ENCODE assay signal across 1 cellular context in the genomic region with DNA sequence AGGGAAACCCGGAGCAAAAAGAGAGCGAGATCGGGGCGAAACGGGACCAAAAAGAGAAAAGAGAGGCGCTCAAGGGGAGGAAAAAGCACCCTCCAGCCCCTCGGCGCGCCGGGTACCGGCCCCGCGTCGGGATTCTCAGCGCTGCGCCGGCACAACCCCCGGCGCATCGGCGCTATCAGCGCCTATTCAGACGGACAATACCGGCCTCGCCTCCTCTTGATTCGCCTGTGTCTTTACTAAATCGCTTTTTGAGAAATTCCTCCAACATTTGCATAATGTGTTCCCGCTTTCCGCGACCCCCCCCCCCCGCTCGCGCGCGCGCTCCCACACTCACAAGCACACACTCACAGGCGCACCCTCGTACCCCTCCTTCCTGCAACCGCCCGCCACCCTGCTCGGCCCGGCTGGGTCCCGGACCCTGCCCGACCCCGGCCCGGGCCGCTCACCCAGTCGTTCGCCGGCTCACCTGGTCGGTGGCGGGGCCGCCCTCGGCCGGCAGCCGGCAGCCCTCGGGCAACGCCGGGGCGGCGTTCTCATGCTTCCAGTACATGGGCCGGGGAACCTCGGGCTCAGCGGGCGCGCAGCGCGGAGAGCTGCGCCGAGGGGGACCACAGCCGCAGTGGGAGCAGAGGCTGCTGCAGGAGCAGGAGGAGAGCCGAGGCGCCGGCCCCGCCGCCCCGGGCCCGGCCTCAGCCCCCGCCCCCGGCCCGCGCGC.
A peak's percentile ranks its signal among the peaks of the same experiment; 100 is the strongest.
TF ChIP-seq lines count a peak whose summit lies in the region.

No MANE protein-coding gene starts in this region.

TF ChIP-seq in HepG2, 621 proteins besides CTCF, POLR2A, EP300 and RAD21:
- no peak for TF ChIP-seq HMG20B (CRISPR knock-in tag; conservative IDR thresholded peaks at IDR 0.05)
- no peak for TF ChIP-seq NFRKB (IDR thresholded peaks at IDR 0.05)
- TF ChIP-seq HES4 (CRISPR knock-in tag; IDR thresholded peaks at IDR 0.05; ENCODE audit: borderline replicate concordance): no peak
- no peak for TF ChIP-seq ZNF780A (CRISPR knock-in tag; IDR thresholded peaks at IDR 0.05)
- no peak for TF ChIP-seq ZNF382 (CRISPR knock-in tag; IDR thresholded peaks at IDR 0.05; ENCODE audit: borderline replicate concordance)
- TF ChIP-seq, protein P1, sequence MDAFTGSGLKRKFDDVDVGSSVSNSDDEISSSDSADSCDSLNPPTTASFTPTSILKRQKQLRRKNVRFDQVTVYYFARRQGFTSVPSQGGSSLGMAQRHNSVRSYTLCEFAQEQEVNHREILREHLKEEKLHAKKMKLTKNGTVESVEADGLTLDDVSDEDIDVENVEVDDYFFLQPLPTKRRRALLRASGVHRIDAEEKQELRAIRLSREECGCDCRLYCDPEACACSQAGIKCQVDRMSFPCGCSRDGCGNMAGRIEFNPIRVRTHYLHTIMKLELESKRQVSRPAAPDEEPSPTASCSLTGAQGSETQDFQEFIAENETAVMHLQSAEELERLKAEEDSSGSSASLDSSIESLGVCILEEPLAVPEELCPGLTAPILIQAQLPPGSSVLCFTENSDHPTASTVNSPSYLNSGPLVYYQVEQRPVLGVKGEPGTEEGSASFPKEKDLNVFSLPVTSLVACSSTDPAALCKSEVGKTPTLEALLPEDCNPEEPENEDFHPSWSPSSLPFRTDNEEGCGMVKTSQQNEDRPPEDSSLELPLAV (CRISPR knock-in tag; conservative IDR thresholded peaks at IDR 0.05; ENCODE audit: low read depth): no peak
- TF ChIP-seq, protein P2, sequence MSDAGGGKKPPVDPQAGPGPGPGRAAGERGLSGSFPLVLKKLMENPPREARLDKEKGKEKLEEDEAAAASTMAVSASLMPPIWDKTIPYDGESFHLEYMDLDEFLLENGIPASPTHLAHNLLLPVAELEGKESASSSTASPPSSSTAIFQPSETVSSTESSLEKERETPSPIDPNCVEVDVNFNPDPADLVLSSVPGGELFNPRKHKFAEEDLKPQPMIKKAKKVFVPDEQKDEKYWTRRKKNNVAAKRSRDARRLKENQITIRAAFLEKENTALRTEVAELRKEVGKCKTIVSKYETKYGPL (CRISPR knock-in tag; IDR thresholded peaks at IDR 0.05): no peak
- no peak for TF ChIP-seq ZBTB38 (CRISPR knock-in tag; IDR thresholded peaks at IDR 0.05)
- TF ChIP-seq FOXP1 (IDR thresholded peaks at IDR 0.05): no peak
- TF ChIP-seq FOXP1 (CRISPR knock-in tag; IDR thresholded peaks at IDR 0.05): no peak
- no peak for TF ChIP-seq HNRNPH1 (optimal IDR thresholded peaks at IDR 0.05; ENCODE audit: low read depth, low read length)
- TF ChIP-seq EZH2 (conservative IDR thresholded peaks at IDR 0.05; ENCODE audit: low read depth, low read length): peak; percentile 46; the same call in 1 of the 2 replicates
- TF ChIP-seq ATRX (CRISPR knock-in tag; IDR thresholded peaks at IDR 0.05; ENCODE audit: borderline replicate concordance): no peak
- no peak for TF ChIP-seq PHB2 (IDR thresholded peaks at IDR 0.05; ENCODE audit: partially characterized antibody)
- TF ChIP-seq, protein P3, sequence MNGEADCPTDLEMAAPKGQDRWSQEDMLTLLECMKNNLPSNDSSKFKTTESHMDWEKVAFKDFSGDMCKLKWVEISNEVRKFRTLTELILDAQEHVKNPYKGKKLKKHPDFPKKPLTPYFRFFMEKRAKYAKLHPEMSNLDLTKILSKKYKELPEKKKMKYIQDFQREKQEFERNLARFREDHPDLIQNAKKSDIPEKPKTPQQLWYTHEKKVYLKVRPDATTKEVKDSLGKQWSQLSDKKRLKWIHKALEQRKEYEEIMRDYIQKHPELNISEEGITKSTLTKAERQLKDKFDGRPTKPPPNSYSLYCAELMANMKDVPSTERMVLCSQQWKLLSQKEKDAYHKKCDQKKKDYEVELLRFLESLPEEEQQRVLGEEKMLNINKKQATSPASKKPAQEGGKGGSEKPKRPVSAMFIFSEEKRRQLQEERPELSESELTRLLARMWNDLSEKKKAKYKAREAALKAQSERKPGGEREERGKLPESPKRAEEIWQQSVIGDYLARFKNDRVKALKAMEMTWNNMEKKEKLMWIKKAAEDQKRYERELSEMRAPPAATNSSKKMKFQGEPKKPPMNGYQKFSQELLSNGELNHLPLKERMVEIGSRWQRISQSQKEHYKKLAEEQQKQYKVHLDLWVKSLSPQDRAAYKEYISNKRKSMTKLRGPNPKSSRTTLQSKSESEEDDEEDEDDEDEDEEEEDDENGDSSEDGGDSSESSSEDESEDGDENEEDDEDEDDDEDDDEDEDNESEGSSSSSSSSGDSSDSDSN (CRISPR knock-in tag; IDR thresholded peaks at IDR 0.05): peak; percentile 24; the same call in 1 of the 2 replicates
- TF ChIP-seq ARHGAP35 (CRISPR knock-in tag; IDR thresholded peaks at IDR 0.05; ENCODE audit: borderline replicate concordance): no peak
- TF ChIP-seq, protein P4, sequence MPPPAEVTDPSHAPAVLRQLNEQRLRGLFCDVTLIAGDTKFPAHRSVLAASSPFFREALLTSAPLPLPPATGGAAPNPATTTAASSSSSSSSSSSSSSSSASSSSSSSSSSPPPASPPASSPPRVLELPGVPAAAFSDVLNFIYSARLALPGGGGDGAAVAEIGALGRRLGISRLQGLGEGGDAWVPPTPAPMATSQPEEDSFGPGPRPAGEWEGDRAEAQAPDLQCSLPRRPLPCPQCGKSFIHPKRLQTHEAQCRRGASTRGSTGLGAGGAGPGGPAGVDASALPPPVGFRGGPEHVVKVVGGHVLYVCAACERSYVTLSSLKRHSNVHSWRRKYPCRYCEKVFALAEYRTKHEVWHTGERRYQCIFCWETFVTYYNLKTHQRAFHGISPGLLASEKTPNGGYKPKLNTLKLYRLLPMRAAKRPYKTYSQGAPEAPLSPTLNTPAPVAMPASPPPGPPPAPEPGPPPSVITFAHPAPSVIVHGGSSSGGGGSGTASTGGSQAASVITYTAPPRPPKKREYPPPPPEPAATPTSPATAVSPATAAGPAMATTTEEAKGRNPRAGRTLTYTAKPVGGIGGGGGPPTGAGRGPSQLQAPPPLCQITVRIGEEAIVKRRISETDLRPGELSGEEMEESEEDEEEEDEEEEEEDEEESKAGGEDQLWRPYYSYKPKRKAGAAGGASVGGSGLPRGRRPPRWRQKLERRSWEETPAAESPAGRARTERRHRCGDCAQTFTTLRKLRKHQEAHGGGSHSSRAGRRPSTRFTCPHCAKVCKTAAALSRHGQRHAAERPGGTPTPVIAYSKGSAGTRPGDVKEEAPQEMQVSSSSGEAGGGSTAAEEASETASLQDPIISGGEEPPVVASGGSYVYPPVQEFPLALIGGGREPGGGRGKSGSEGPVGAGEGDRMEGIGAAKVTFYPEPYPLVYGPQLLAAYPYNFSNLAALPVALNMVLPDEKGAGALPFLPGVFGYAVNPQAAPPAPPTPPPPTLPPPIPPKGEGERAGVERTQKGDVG (CRISPR knock-in tag; IDR thresholded peaks at IDR 0.05; ENCODE audit: borderline replicate concordance): no peak
- no peak for TF ChIP-seq ZNF296 (CRISPR knock-in tag; conservative IDR thresholded peaks at IDR 0.05)
- TF ChIP-seq NFE2L1 (CRISPR knock-in tag; IDR thresholded peaks at IDR 0.05; ENCODE audit: borderline replicate concordance): no peak
- no peak for TF ChIP-seq MEF2D (CRISPR knock-in tag; IDR thresholded peaks at IDR 0.05)
- TF ChIP-seq RFX5 (IDR thresholded peaks at IDR 0.05; ENCODE audit: low read depth, low read length): no peak
- TF ChIP-seq, protein P5, sequence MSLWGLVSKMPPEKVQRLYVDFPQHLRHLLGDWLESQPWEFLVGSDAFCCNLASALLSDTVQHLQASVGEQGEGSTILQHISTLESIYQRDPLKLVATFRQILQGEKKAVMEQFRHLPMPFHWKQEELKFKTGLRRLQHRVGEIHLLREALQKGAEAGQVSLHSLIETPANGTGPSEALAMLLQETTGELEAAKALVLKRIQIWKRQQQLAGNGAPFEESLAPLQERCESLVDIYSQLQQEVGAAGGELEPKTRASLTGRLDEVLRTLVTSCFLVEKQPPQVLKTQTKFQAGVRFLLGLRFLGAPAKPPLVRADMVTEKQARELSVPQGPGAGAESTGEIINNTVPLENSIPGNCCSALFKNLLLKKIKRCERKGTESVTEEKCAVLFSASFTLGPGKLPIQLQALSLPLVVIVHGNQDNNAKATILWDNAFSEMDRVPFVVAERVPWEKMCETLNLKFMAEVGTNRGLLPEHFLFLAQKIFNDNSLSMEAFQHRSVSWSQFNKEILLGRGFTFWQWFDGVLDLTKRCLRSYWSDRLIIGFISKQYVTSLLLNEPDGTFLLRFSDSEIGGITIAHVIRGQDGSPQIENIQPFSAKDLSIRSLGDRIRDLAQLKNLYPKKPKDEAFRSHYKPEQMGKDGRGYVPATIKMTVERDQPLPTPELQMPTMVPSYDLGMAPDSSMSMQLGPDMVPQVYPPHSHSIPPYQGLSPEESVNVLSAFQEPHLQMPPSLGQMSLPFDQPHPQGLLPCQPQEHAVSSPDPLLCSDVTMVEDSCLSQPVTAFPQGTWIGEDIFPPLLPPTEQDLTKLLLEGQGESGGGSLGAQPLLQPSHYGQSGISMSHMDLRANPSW (CRISPR knock-in tag; IDR thresholded peaks at IDR 0.05; ENCODE audit: borderline replicate concordance): no peak
- no peak for TF ChIP-seq MYNN (CRISPR knock-in tag; IDR thresholded peaks at IDR 0.05; ENCODE audit: low read depth)
- TF ChIP-seq ZNF550 (CRISPR knock-in tag; IDR thresholded peaks at IDR 0.05; ENCODE audit: borderline replicate concordance): no peak
- no peak for TF ChIP-seq SAP130 (CRISPR knock-in tag; IDR thresholded peaks at IDR 0.05; ENCODE audit: low read depth)
- peak; percentile 62 for TF ChIP-seq HNRNPLL (IDR thresholded peaks at IDR 0.05; ENCODE audit: low read depth, low read length, poor library complexity, severe bottlenecking)
- TF ChIP-seq, protein P6, sequence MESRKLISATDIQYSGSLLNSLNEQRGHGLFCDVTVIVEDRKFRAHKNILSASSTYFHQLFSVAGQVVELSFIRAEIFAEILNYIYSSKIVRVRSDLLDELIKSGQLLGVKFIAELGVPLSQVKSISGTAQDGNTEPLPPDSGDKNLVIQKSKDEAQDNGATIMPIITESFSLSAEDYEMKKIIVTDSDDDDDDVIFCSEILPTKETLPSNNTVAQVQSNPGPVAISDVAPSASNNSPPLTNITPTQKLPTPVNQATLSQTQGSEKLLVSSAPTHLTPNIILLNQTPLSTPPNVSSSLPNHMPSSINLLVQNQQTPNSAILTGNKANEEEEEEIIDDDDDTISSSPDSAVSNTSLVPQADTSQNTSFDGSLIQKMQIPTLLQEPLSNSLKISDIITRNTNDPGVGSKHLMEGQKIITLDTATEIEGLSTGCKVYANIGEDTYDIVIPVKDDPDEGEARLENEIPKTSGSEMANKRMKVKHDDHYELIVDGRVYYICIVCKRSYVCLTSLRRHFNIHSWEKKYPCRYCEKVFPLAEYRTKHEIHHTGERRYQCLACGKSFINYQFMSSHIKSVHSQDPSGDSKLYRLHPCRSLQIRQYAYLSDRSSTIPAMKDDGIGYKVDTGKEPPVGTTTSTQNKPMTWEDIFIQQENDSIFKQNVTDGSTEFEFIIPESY (CRISPR knock-in tag; IDR thresholded peaks at IDR 0.05): no peak
- TF ChIP-seq, protein P7, sequence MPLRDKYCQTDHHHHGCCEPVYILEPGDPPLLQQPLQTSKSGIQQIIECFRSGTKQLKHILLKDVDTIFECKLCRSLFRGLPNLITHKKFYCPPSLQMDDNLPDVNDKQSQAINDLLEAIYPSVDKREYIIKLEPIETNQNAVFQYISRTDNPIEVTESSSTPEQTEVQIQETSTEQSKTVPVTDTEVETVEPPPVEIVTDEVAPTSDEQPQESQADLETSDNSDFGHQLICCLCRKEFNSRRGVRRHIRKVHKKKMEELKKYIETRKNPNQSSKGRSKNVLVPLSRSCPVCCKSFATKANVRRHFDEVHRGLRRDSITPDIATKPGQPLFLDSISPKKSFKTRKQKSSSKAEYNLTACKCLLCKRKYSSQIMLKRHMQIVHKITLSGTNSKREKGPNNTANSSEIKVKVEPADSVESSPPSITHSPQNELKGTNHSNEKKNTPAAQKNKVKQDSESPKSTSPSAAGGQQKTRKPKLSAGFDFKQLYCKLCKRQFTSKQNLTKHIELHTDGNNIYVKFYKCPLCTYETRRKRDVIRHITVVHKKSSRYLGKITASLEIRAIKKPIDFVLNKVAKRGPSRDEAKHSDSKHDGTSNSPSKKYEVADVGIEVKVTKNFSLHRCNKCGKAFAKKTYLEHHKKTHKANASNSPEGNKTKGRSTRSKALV (CRISPR knock-in tag; IDR thresholded peaks at IDR 0.05): peak; percentile 72; the same call in 1 of the 2 replicates
- TF ChIP-seq, protein P8, sequence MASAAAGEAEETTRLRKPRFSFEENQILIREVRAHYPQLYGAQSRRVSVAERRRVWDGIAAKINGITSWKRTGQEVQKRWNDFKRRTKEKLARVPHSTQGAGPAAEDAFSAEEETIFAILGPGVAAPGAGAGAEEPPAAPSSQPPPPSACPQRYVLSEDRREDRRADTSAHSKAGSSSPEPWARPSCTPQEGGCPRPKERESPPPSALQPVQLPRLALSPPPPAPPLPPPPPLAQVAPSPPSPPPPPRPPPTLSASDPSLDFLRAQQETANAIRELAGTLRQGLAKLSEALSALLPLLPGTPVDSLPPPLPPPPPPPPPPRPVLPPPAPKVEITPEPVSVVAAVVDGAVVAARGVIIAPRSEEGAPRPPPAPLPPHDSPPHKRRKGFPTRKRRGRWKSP (CRISPR knock-in tag; IDR thresholded peaks at IDR 0.05): peak; percentile 94
- TF ChIP-seq, protein P9, sequence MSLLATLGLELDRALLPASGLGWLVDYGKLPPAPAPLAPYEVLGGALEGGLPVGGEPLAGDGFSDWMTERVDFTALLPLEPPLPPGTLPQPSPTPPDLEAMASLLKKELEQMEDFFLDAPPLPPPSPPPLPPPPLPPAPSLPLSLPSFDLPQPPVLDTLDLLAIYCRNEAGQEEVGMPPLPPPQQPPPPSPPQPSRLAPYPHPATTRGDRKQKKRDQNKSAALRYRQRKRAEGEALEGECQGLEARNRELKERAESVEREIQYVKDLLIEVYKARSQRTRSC (CRISPR knock-in tag; IDR thresholded peaks at IDR 0.05; ENCODE audit: low read depth): no peak
TF ChIP-seq in HepG2: peak in this region for 5.
